ENCODE assay signal across 8 cellular contexts in the genomic region with DNA sequence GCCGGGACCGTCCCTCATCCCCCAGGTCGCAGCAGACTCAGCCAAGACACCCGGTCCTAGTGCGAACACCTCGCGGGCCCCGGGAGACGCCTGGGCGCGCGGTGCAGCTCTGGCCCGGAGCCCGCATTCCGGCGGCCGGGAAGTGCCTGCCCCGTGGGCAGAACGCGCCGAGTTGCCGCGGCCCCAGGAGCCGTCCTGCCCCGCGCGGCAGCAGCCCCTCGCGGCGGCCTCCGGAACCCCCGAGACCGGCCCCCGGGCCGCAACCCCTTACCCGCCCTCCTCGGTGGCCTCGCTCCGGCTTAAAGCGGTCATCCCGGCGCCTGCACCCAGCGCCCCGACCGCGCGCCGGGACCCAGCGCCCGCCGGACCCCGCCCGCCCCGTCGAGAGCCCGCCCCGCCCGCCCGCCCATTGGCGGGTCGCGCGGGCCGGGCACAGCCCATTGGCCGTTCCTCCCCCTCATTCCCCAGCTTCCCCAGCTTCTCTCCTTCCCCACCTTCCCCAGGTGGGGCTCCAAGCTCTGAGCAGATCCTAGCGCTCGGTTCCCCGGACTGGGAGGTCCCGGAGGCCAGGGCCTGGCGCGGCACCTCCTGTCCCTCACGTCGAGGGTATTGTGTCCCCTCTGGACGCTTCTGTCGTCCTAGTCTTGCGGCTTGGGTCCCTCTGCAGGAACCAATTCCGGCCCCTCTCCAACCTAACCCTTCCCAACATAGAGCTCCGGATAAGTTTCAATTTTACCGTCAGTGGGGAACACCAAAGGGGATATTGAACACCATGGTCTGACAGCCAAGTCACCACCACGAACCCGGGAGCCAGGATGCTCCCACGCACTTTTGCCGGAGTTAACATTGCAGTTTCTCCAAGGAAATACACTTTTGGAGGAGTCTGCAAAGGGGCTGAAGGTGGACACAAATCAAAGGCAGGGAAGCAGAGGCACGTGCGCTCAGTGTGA. TPM values are rescaled to one million over a fixed set of nuclear protein-coding genes. Genes with fewer than 3 reads are reported as not detected.
DNase-seq lines count a peak whose midpoint lies in the region; ATAC-seq, FAIRE-seq and TF ChIP-seq lines count a peak whose summit lies in the region.

Gene GRAMD2A, minus strand, starts transcription at position 328 of the 950 bp plus-strand sequence.

- no peaks in the 10 kb centered on the region for H3K9me2 ChIP-seq in PC-3 (replicated peaks; ENCODE audit: low read length)

- H3K4me2 ChIP-seq in PC-3 (ENCODE audit: low read length) = no peak within 1 kb of the TSS

- no peak within 1 kb of the TSS for H3K9ac ChIP-seq in PC-3 (ENCODE audit: low read length)

- no peaks in the 10 kb centered on the region for H3K27me3 ChIP-seq in PC-3 (ENCODE audit: low read length)
- H3K27me3 ChIP-seq in bronchial epithelial cell (ENCODE audit: control insufficient read depth, insufficient read depth, low read length) = no peaks in the 10 kb centered on the region

- POLR2A ChIA-PET in PC-3 (lab: Charles Lee; ENCODE audit: unreplicated experiment) = no interaction called here

- H3K4me3 ChIP-seq in PC-3 (ENCODE audit: low read length) (no peak within 1 kb of the TSS), bronchial epithelial cell (ENCODE audit: low read depth, low read length) (peak within 1 kb of the TSS; percentile 47)

- CTCF ChIA-PET in PC-3 (lab: Charles Lee) = no interaction called here

- H2AFZ ChIP-seq in PC-3 (ENCODE audit: low read length) = no peak within 1 kb of the TSS

- intact Hi-C loops in PC-3 (cut with micrococcal nuclease) = no loop called here
- intact Hi-C loops in left colon (cut with DNase I, micrococcal nuclease) = loop anchor here in 1 of 2 donors (10.0 kb wide), 1 partner anchor 77 kb away; the partner anchor contains the start of gene PARP6

- peaks cover 48% of the 10 kb centered on the region for H3K36me3 ChIP-seq in PC-3 (ENCODE audit: low read depth, low read length)
- H3K36me3 ChIP-seq in bronchial epithelial cell (ENCODE audit: control insufficient read depth, insufficient read depth, low read length) = peaks cover 30% of the 10 kb centered on the region

- no TSS peak for BruUV-seq in PC-3 (replicated peaks; lab: Mats Ljungman, UMichigan)

- no peak for TF ChIP-seq CTCF in PC-3 (conservative IDR thresholded peaks at IDR 0.05; ENCODE audit: low read depth, low read length)
- no peak for TF ChIP-seq CTCF in bronchial epithelial cell (IDR thresholded peaks at IDR 0.05; ENCODE audit: insufficient read depth, low read length, severe bottlenecking)

- H3K4me1 ChIP-seq in PC-3 (ENCODE audit: insufficient read depth, low read length) = no peaks in the 10 kb centered on the region

- peaks cover 25% of the 10 kb centered on the region for H4K20me1 ChIP-seq in PC-3 (ENCODE audit: low read length)

- DNase-seq in activated naive CD4-positive, alpha-beta T cell treated with Interleukin-2 at 50 U/mL for 16 hours = peak; percentile 31
- no peak for DNase-seq in activated naive CD4-positive, alpha-beta T cell (lab: John Stamatoyannopoulos, UW)
- DNase-seq in PC-3 = no peak
- peak; percentile 65 for DNase-seq in bronchial epithelial cell (ENCODE audit: low read depth)
- DNase-seq in left colon = no peak
- DNase-seq in stimulated activated CD8-positive, alpha-beta memory T cell treated with anti-CD3 and anti-CD28 coated beads, Interleukin-12 subunit alpha, Interleukin-12 subunit beta, amount 100 ng/mL, for 4 hours (ENCODE audit: low read depth) = peak; percentile 31
- no peak for DNase-seq in SW 1271 (lab: John Stamatoyannopoulos, UW)
- DNase-seq in A172 (ENCODE audit: low spot score) = no peak

- ATAC-seq in PC-3 = peak; percentile 9
- ATAC-seq in left colon = peak; percentile 61

- no peaks in the 10 kb centered on the region for H3K9me3 ChIP-seq in PC-3 (ENCODE audit: low read length)

- peaks cover 20% of the 10 kb centered on the region for H3F3A ChIP-seq in PC-3 (ENCODE audit: low read length, unreplicated experiment)

- H3K79me2 ChIP-seq in PC-3 (ENCODE audit: low read length) = no peaks in the 10 kb centered on the region

- FAIRE-seq in bronchial epithelial cell (lab: Jason Lieb, UNC) = peak; percentile 36

- H3K27ac ChIP-seq in PC-3 (ENCODE audit: low read length) = no peak within 1 kb of the TSS

RNA-seq across cellular contexts. Expression of gene GRAMD2A, which starts in this region (rescaled TPM):
- total RNA-seq in PC-3 (2014; rRNA removed) = 0.07 TPM in 1 of 2 replicates, not detected in the other
- total RNA-seq in bronchial epithelial cell = 4.6 and 5.5 TPM in 2 replicates
- total RNA-seq in left colon = 1 to 10 TPM; 1.0 to 6.3 TPM
- 3.2 TPM in 1 of 2 replicates, not detected in the other for total RNA-seq in A172 (2014; rRNA removed; shearing (Covaris generic))

Comparison
In these comparisons a context has a peak if more than half of its experiments do, and no peak if none do; other contexts are left out.
1. DNase-seq: peak in activated naive CD4-positive, alpha-beta T cell treated with Interleukin-2 at 50 U/mL for 16 hours (single experiment), bronchial epithelial cell (single experiment) and stimulated activated CD8-positive, alpha-beta memory T cell treated with anti-CD3 and anti-CD28 coated beads, Interleukin-12 subunit alpha, Interleukin-12 subunit beta, amount 100 ng/mL, for 4 hours (single experiment); none in activated naive CD4-positive, alpha-beta T cell (0 of 4), PC-3 (single experiment), left colon (0 of 2), SW 1271 (0 of 2) and A172 (single experiment).
2. Peak in ATAC-seq in PC-3; RNA of the gene not detected or under 1 TPM.